Comparison of ENCODE assay signal across 19 cellular contexts in genomic region chr2:48364100-48364499, GRCh38.
"Had no signal": no experiment of that assay in that cellular context is flagged by ENCODE, and none has a peak within 500 bp of the region (broad histone marks: within the 10 kb centered on the region; RNA-seq: fewer than 3 reads in every experiment).

No MANE protein-coding gene starts in this region.

- H3K4me1 ChIP-seq: heart left ventricle, left lung, lower lobe of right lung, pancreas, upper lobe of right lung, vagina had no signal

- H3K36me3 ChIP-seq: pancreas had no signal

- ATAC-seq: effector memory CD8-positive, alpha-beta T cell; heart left ventricle; left lung; lower lobe of right lung; pancreas; right cardiac atrium; stimulated activated effector memory CD8-positive, alpha-beta T cell treated with anti-CD3 and anti-CD28 coated beads, Interleukin-12 subunit alpha, Interleukin-12 subunit beta, amount 100 ng/mL, for 72 hours; stimulated activated naive CD8-positive, alpha-beta T cell treated with anti-CD3 and anti-CD28 coated beads, Interleukin-15, Interleukin-2, amounts not matched to agents 100 U/mL and 50 U/mL, for 24 hours; upper lobe of right lung had no signal

- H3K9me3 ChIP-seq: heart left ventricle, left lung, lower lobe of right lung, pancreas, tibial artery, upper lobe of right lung, vagina had no signal

- H3K27me3 ChIP-seq: heart left ventricle, left lung, pancreas, tibial artery, upper lobe of right lung, vagina had no signal

- H3K27ac ChIP-seq: heart left ventricle, left lung, lower lobe of right lung, pancreas, tibial artery, upper lobe of right lung, vagina had no signal

- H3K4me3 ChIP-seq: heart left ventricle, left lung, lower lobe of right lung, pancreas, tibial artery, upper lobe of right lung, vagina had no signal

- DNase-seq: effector memory CD8-positive, alpha-beta T cell; foreskin melanocyte; heart left ventricle; hippocampal formation; kidney glomerular epithelial cell; left lung; lower lobe of right lung; mesendoderm; naive B cell; occipital lobe; pancreas; right cardiac atrium; stimulated activated CD4-positive, alpha-beta T cell treated with anti-CD3 and anti-CD28 coated beads, Interleukin-4, amount 100 ng/mL, for 1 hour; stimulated activated CD8-positive, alpha-beta memory T cell treated with anti-CD3 and anti-CD28 coated beads, Interleukin-4, amount 100 ng/mL, for 48 hours; stimulated activated naive CD8-positive, alpha-beta T cell treated with anti-CD3 and anti-CD28 coated beads, Interleukin-15, Interleukin-2, amounts not matched to agents 100 U/mL and 50 U/mL, for 24 hours; tibial artery; upper lobe of right lung had no signal
